Comparison of ENCODE assay signal across 16 cellular contexts in genomic region chr3:56410576-56410975, GRCh38. TPM values are rescaled to one million over a fixed set of nuclear protein-coding genes. Genes with fewer than 3 reads are reported as not detected.
A peak's percentile ranks its signal among the peaks of the same experiment; 100 is the strongest.
DNase-seq lines count a peak whose midpoint lies in the region; ATAC-seq and TF ChIP-seq lines count a peak whose summit lies in the region.
"Had no signal": no experiment of that assay in that cellular context is flagged by ENCODE, and none has a peak within 500 bp of the region (broad histone marks: within the 10 kb centered on the region; RNA-seq: fewer than 3 reads in every experiment).

No MANE protein-coding gene starts in this region.

- H2BK12ac ChIP-seq in H9 (ENCODE audit: insufficient read length, low read depth, low read length): no peak overlapping the region

- H2AK5ac ChIP-seq in H9 (ENCODE audit: insufficient read length, low read length) (no peak overlapping the region), mesendoderm (ENCODE audit: low read length) (no peak overlapping the region)

- H4K5ac ChIP-seq in H9 (ENCODE audit: insufficient read length, low read depth, low read length): no peak overlapping the region
- H4K5ac ChIP-seq in mesendoderm (ENCODE audit: low read length): no peak overlapping the region

- CTCF ChIA-PET in WTC11 (lab: Charles Lee): interaction anchor here (2.0 kb wide), 1 partner anchor 63 kb away, joined by 10 read pairs; no protein-coding TSS in a partner anchor

- no peak for DNase-seq in H9
- no peak for DNase-seq in WTC11 (ENCODE audit: low spot score)
- peak; percentile 19 for DNase-seq in mesendoderm
- no peak for DNase-seq in HT-29 (ENCODE audit: low spot score)
- no peak for DNase-seq in medulla oblongata (ENCODE audit: extremely low spot score)
- DNase-seq: C1 segment of cervical spinal cord; Calu3; CD4-positive, alpha-beta memory T cell; COR-L47; DMS53; DMS79 treated with DMSO at 0.1 percent for 48 hours; GF-D8; GOT3; HFFc6 had no signal

- H3K9ac ChIP-seq in H9 (ENCODE audit: extremely low read depth, insufficient read length, low read length) (no peak overlapping the region), mesendoderm (ENCODE audit: low read length) (no peak overlapping the region)

- H3K23ac ChIP-seq in H9 (ENCODE audit: insufficient read length, low read depth, low read length): no peak overlapping the region
- no peak overlapping the region for H3K23ac ChIP-seq in mesendoderm (ENCODE audit: low read length)

- no peaks in the 10 kb centered on the region for H4K20me1 ChIP-seq in H9 (ENCODE audit: control insufficient read depth, insufficient read depth, insufficient read length)

- no peak overlapping the region for H2BK120ac ChIP-seq in H9 (ENCODE audit: low read depth, low read length, poor library complexity, severe bottlenecking)
- no peak overlapping the region for H2BK120ac ChIP-seq in mesendoderm (ENCODE audit: low read depth, low read length)

- H3K18ac ChIP-seq in H9 (ENCODE audit: insufficient read length, low read depth, low read length) (no peak overlapping the region), mesendoderm (ENCODE audit: low read length) (no peak overlapping the region)

- ATAC-seq in WTC11 (peak; percentile 67), HG02840 (IDR thresholded peaks at IDR 0.05; ENCODE audit: low FRiP score, unreplicated experiment) (no peak)

- no peak overlapping the region for H4K91ac ChIP-seq in H9 (ENCODE audit: insufficient read length, low read depth, low read length)

- H3K27me3 Mint-ChIP-seq in H9 (ENCODE audit: low read depth) (no peaks in the 10 kb centered on the region), WTC11 (ENCODE audit: low read depth) (no peaks in the 10 kb centered on the region)

- POLR2A ChIA-PET in WTC11 (lab: Charles Lee): no interaction called here

- H3K9me3 Mint-ChIP-seq in H9 (peaks cover 0 to 3% of the 10 kb centered on the region in 2 experiments; a peak in 1 of 5 replicates), WTC11 (peaks cover 7% of the 10 kb centered on the region)
- H3K9me3 Mint-ChIP-seq: CD4-positive, alpha-beta memory T cell had no signal

- H4K8ac ChIP-seq in H9 (replicated peaks; ENCODE audit: insufficient read length, low read depth, low read length) (no peak overlapping the region), mesendoderm (ENCODE audit: low read depth, low read length) (no peak overlapping the region)

- no peaks in the 10 kb centered on the region for H3K36me3 ChIP-seq in mesendoderm (ENCODE audit: control insufficient read depth, insufficient read depth, low read length)
- H3K36me3 ChIP-seq: HAP-1 had no signal

- H3K14ac ChIP-seq in H9 (ENCODE audit: insufficient read depth, low read length): no peak overlapping the region

- H3K9me3 ChIP-seq in H9 (ENCODE audit: control insufficient read depth, low read depth, low read length): no peaks in the 10 kb centered on the region
- H3K9me3 ChIP-seq: HAP-1 had no signal

- H3K79me1 ChIP-seq in H9 (ENCODE audit: insufficient read depth, low read depth, low read length, poor library complexity, severe bottlenecking) (no peaks in the 10 kb centered on the region), mesendoderm (ENCODE audit: low read length) (no peaks in the 10 kb centered on the region)

- H3K23me2 ChIP-seq in H9 (ENCODE audit: insufficient read length, low read depth, low read length, poor library complexity, severe bottlenecking): no peaks in the 10 kb centered on the region

- no peak overlapping the region for H3K27ac Mint-ChIP-seq in H9
- no peak overlapping the region for H3K27ac Mint-ChIP-seq in WTC11
- H3K27ac Mint-ChIP-seq: CD4-positive, alpha-beta memory T cell; HFFc6 had no signal

- no peak overlapping the region for H3K27ac ChIP-seq in H9 (ENCODE audit: insufficient read length, low read depth, low read length)
- H3K27ac ChIP-seq in mesendoderm (ENCODE audit: low read depth, low read length): no peak overlapping the region

- H3K4me3 Mint-ChIP-seq in H9: no peak overlapping the region
- H3K4me3 Mint-ChIP-seq in WTC11: no peak overlapping the region
- H3K4me3 Mint-ChIP-seq: CD4-positive, alpha-beta memory T cell; HFFc6 had no signal

- H3K27me3 ChIP-seq in H9 (ENCODE audit: insufficient read depth, low read length) (no peaks in the 10 kb centered on the region), mesendoderm (ENCODE audit: insufficient read depth, low read length, poor library complexity) (no peaks in the 10 kb centered on the region)

- peak; percentile 38; the same call in 2 of the 3 replicates for TF ChIP-seq CTCF in H9 (conservative IDR thresholded peaks at IDR 0.05)
- TF ChIP-seq CTCF in WTC11 (IDR thresholded peaks at IDR 0.05): no peak

- no peak overlapping the region for H3T11ph ChIP-seq in H9 (ENCODE audit: low read length)

- H3K4me1 ChIP-seq in H9 (ENCODE audit: insufficient read depth, low read length) (peaks cover 5% of the 10 kb centered on the region; the same call in 1 of the 2 replicates), mesendoderm (ENCODE audit: control insufficient read depth, low read depth, low read length) (no peaks in the 10 kb centered on the region)
- H3K4me1 ChIP-seq: HAP-1 had no signal

- no peaks in the 10 kb centered on the region for H3K79me2 ChIP-seq in H9 (ENCODE audit: insufficient read depth, low read length)
- no peaks in the 10 kb centered on the region for H3K79me2 ChIP-seq in mesendoderm (ENCODE audit: control insufficient read depth, insufficient read depth, low read length)

- H2BK5ac ChIP-seq in H9 (ENCODE audit: insufficient read length, low read length) (no peak overlapping the region), mesendoderm (ENCODE audit: low read length) (no peak overlapping the region)

- H2BK20ac ChIP-seq in H9 (ENCODE audit: low read depth, low read length, poor library complexity, severe bottlenecking): no peak overlapping the region

- H3K36me3 Mint-ChIP-seq in H9 (ENCODE audit: insufficient read depth in 1 of 3, low read depth in 3 of 3) (peaks cover 3 to 7% (median 5%) of the 10 kb centered on the region in 3 experiments; a peak in 4 of 7 replicates), WTC11 (peaks cover 12% of the 10 kb centered on the region)
- H3K36me3 Mint-ChIP-seq: CD4-positive, alpha-beta memory T cell had no signal

- no peak overlapping the region for H3K4me3 ChIP-seq in mesendoderm (ENCODE audit: low read length)
- H3K4me3 ChIP-seq: HAP-1 had no signal

- no peak overlapping the region for H2BK15ac ChIP-seq in H9 (ENCODE audit: low read depth, low read length)
- H2BK15ac ChIP-seq in mesendoderm (replicated peaks; ENCODE audit: low read depth): no peak overlapping the region

- no peak overlapping the region for H2AFZ ChIP-seq in H9 (ENCODE audit: low read length)

- H3K4me2 ChIP-seq in H9 (ENCODE audit: insufficient read depth, insufficient read length, low read length): no peak overlapping the region
- no peak overlapping the region for H3K4me2 ChIP-seq in mesendoderm (ENCODE audit: low read length)

- H3K56ac ChIP-seq in H9 (ENCODE audit: insufficient read length, low read depth, low read length) (no peak overlapping the region), mesendoderm (ENCODE audit: low read length) (no peak overlapping the region)

- H3K4ac ChIP-seq in H9 (ENCODE audit: low read depth, low read length): no peak overlapping the region
- H3K4ac ChIP-seq in mesendoderm (ENCODE audit: low read depth, low read length): no peak overlapping the region

- H3K4me1 Mint-ChIP-seq in H9: peaks cover 7 to 14% of the 10 kb centered on the region in 2 experiments
- peaks cover 21% of the 10 kb centered on the region for H3K4me1 Mint-ChIP-seq in WTC11
- H3K4me1 Mint-ChIP-seq: CD4-positive, alpha-beta memory T cell had no signal

TF ChIP-seq in WTC11, 78 proteins besides CTCF, POLR2A, EP300 and RAD21 (continues in another document):
- TF ChIP-seq GTF2I (CRISPR knock-in tag; conservative IDR thresholded peaks at IDR 0.05) (no peak), ESRRA (CRISPR knock-in tag; IDR thresholded peaks at IDR 0.05; ENCODE audit: borderline replicate concordance) (no peak), ZNF416 (CRISPR knock-in tag; IDR thresholded peaks at IDR 0.05) (no peak), MAX (CRISPR knock-in tag; IDR thresholded peaks at IDR 0.05) (no peak), TEAD1 (CRISPR knock-in tag; IDR thresholded peaks at IDR 0.05) (no peak), USF1 (CRISPR knock-in tag; IDR thresholded peaks at IDR 0.05) (no peak)
- TF ChIP-seq, protein P1, sequence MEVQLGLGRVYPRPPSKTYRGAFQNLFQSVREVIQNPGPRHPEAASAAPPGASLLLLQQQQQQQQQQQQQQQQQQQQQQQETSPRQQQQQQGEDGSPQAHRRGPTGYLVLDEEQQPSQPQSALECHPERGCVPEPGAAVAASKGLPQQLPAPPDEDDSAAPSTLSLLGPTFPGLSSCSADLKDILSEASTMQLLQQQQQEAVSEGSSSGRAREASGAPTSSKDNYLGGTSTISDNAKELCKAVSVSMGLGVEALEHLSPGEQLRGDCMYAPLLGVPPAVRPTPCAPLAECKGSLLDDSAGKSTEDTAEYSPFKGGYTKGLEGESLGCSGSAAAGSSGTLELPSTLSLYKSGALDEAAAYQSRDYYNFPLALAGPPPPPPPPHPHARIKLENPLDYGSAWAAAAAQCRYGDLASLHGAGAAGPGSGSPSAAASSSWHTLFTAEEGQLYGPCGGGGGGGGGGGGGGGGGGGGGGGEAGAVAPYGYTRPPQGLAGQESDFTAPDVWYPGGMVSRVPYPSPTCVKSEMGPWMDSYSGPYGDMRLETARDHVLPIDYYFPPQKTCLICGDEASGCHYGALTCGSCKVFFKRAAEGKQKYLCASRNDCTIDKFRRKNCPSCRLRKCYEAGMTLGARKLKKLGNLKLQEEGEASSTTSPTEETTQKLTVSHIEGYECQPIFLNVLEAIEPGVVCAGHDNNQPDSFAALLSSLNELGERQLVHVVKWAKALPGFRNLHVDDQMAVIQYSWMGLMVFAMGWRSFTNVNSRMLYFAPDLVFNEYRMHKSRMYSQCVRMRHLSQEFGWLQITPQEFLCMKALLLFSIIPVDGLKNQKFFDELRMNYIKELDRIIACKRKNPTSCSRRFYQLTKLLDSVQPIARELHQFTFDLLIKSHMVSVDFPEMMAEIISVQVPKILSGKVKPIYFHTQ (CRISPR knock-in tag; IDR thresholded peaks at IDR 0.05): no peak

RNA-seq across cellular contexts. Expression of gene ERC2, which starts 57.7 kb away (rescaled TPM):
- total RNA-seq in H9 (2021): 15.4 and 15.5 TPM in 2 replicates
- total RNA-seq in WTC11 (2021): 18.6 to 23.5 TPM (median 18.8 TPM) in 3 replicates
- polyA plus RNA-seq in mesendoderm (2013, experiment 1 of 2): 8.7 TPM
- 8.2 TPM for polyA plus RNA-seq in mesendoderm (2013, experiment 2 of 2)
- total RNA-seq in HT-29 (2014; rRNA removed; shearing (Covaris generic)): not detected in 2 replicates
- total RNA-seq: CD4-positive, alpha-beta memory T cell had no signal
- polyA plus RNA-seq: CD4-positive, alpha-beta memory T cell had no signal

Comparison
In these comparisons a context has a peak if more than half of its experiments do, and no peak if none do; other contexts are left out.
1. RNA of gene ERC2, which starts 57.7 kb away (total RNA-seq): 18.6 to 23.5 TPM in WTC11 and 15.4 to 15.5 TPM in H9; not detected in HT-29; every median in the first group is over 10 times any median in the second.